Comparison of ENCODE assay signal across 17 cellular contexts in genomic region chr16:26667271-26667703, GRCh38.
"Had no signal": no experiment of that assay in that cellular context is flagged by ENCODE, and none has a peak within 500 bp of the region (broad histone marks: within the 10 kb centered on the region; RNA-seq: fewer than 3 reads in every experiment).

No MANE protein-coding gene starts in this region.

- H3K36me3 Mint-ChIP-seq: memory B cell, T-cell had no signal

- H3K4me1 ChIP-seq: gastroesophageal sphincter, heart left ventricle, pancreas, psoas muscle, upper lobe of right lung had no signal

- H3K4me3 ChIP-seq: dorsolateral prefrontal cortex, gastroesophageal sphincter, heart left ventricle, mucosa of descending colon, pancreas, psoas muscle, upper lobe of right lung had no signal

- H3K9me3 ChIP-seq: mucosa of descending colon, pancreas, psoas muscle, upper lobe of right lung had no signal

- H3K27ac Mint-ChIP-seq: memory B cell; T-cell; T-helper 2 cell treated with Interferon-gamma antibody and Interleukin-4, amounts not matched to agents 5 μg/mL and 100 μg/mL, for 36 hours had no signal

- ATAC-seq: gastroesophageal sphincter; heart left ventricle; mucosa of descending colon; pancreas; psoas muscle; right cardiac atrium; stimulated activated naive CD8-positive, alpha-beta T cell treated with anti-CD3 and anti-CD28 coated beads, Interleukin-15, Interleukin-2, amounts not matched to agents 100 U/mL and 50 U/mL, for 24 hours; T-cell; upper lobe of right lung had no signal

- H3K4me1 Mint-ChIP-seq: memory B cell had no signal

- DNase-seq: activated T-cell treated with anti-CD3 and anti-CD28 coated beads, Interleukin-2, amount 50 U/mL, for 1 hour; dorsolateral prefrontal cortex; heart left ventricle; mucosa of descending colon; pancreas; psoas muscle; right cardiac atrium; stimulated activated CD4-positive, alpha-beta T cell treated with anti-CD3 and anti-CD28 coated beads, Interleukin-4, amount 100 ng/mL, for 4 hours; stimulated activated naive CD8-positive, alpha-beta T cell treated with anti-CD3 and anti-CD28 coated beads, Interleukin-15, Interleukin-2, amounts not matched to agents 100 U/mL and 50 U/mL, for 24 hours; T-cell; upper lobe of right lung had no signal

- H3K27ac ChIP-seq: dorsolateral prefrontal cortex, gastroesophageal sphincter, heart left ventricle, pancreas, psoas muscle, upper lobe of right lung had no signal

- H3K9me3 Mint-ChIP-seq: activated naive CD4-positive, alpha-beta T cell treated with anti-CD3 and anti-CD28 coated beads, Interleukin-2, amount 50 U/mL, for 72 hours; central memory CD8-positive, alpha-beta T cell; neural crest cell; T-cell; T-helper 2 cell treated with Interferon-gamma antibody and Interleukin-4, amounts not matched to agents 5 μg/mL and 100 μg/mL, for 36 hours had no signal

- H3K4me3 Mint-ChIP-seq: central memory CD8-positive, alpha-beta T cell; memory B cell; neural crest cell; T-cell; T-helper 2 cell treated with Interferon-gamma antibody and Interleukin-4, amounts not matched to agents 5 μg/mL and 100 μg/mL, for 36 hours had no signal

- H3K27me3 ChIP-seq: heart left ventricle, upper lobe of right lung had no signal

- H3K36me3 ChIP-seq: gastroesophageal sphincter, heart left ventricle, pancreas, upper lobe of right lung had no signal
